3 cellular contexts compared by ENCODE assay signal in genomic region chr7:85887133-85887532, GRCh38.
TF ChIP-seq lines count a peak whose summit lies in the region.

No MANE protein-coding gene starts in this region.

TF ChIP-seq in SK-N-SH, 30 proteins besides CTCF, POLR2A, EP300 and RAD21:
- TF ChIP-seq EZH2phosphoT487 (IDR thresholded peaks at IDR 0.05; ENCODE audit: borderline replicate concordance, low read depth) (no peak), CHD2 (IDR thresholded peaks at IDR 0.05; ENCODE audit: low read length, partially characterized antibody) (no peak), MAX (IDR thresholded peaks at IDR 0.05; ENCODE audit: low read depth) (no peak), PBX3 (IDR thresholded peaks at IDR 0.05) (no peak), NRF1 (IDR thresholded peaks at IDR 0.05; ENCODE audit: low read depth, low read length) (no peak), USF2 (IDR thresholded peaks at IDR 0.05; ENCODE audit: borderline replicate concordance, low read depth, low read length) (no peak), GATA2 (CRISPR knock-in tag; IDR thresholded peaks at IDR 0.05) (no peak), TAF1 (IDR thresholded peaks at IDR 0.05; ENCODE audit: borderline replicate concordance, low read depth, low read length) (no peak), POLR2AphosphoS5 (IDR thresholded peaks at IDR 0.05; ENCODE audit: low read depth, low read length) (no peak), YY1 (IDR thresholded peaks at IDR 0.05; ENCODE audit: low read depth) (no peak), GABPA (IDR thresholded peaks at IDR 0.05; ENCODE audit: low read depth) (no peak), SMC3 (IDR thresholded peaks at IDR 0.05; ENCODE audit: low read depth, low read length) (no peak), MEF2A (IDR thresholded peaks at IDR 0.05; ENCODE audit: borderline replicate concordance, low read depth) (no peak), USF1 (IDR thresholded peaks at IDR 0.05; ENCODE audit: borderline replicate concordance, low read depth) (no peak), FOXJ3 (CRISPR knock-in tag; IDR thresholded peaks at IDR 0.05) (no peak), ELF1 (IDR thresholded peaks at IDR 0.05) (no peak), TCF12 (IDR thresholded peaks at IDR 0.05) (no peak), RXRA (IDR thresholded peaks at IDR 0.05; ENCODE audit: borderline replicate concordance, low read depth) (no peak), NFIC (IDR thresholded peaks at IDR 0.05; ENCODE audit: borderline replicate concordance) (no peak)
- TF ChIP-seq, protein P1, sequence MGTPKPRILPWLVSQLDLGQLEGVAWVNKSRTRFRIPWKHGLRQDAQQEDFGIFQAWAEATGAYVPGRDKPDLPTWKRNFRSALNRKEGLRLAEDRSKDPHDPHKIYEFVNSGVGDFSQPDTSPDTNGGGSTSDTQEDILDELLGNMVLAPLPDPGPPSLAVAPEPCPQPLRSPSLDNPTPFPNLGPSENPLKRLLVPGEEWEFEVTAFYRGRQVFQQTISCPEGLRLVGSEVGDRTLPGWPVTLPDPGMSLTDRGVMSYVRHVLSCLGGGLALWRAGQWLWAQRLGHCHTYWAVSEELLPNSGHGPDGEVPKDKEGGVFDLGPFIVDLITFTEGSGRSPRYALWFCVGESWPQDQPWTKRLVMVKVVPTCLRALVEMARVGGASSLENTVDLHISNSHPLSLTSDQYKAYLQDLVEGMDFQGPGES (IDR thresholded peaks at IDR 0.05; ENCODE audit: low read depth, low read length) = no peak

TF ChIP-seq in SK-N-SH treated with all-trans-retinoic acid at 6 μM for 48 hours, 23 proteins besides CTCF, POLR2A, EP300 and RAD21:
- TF ChIP-seq, protein P2, sequence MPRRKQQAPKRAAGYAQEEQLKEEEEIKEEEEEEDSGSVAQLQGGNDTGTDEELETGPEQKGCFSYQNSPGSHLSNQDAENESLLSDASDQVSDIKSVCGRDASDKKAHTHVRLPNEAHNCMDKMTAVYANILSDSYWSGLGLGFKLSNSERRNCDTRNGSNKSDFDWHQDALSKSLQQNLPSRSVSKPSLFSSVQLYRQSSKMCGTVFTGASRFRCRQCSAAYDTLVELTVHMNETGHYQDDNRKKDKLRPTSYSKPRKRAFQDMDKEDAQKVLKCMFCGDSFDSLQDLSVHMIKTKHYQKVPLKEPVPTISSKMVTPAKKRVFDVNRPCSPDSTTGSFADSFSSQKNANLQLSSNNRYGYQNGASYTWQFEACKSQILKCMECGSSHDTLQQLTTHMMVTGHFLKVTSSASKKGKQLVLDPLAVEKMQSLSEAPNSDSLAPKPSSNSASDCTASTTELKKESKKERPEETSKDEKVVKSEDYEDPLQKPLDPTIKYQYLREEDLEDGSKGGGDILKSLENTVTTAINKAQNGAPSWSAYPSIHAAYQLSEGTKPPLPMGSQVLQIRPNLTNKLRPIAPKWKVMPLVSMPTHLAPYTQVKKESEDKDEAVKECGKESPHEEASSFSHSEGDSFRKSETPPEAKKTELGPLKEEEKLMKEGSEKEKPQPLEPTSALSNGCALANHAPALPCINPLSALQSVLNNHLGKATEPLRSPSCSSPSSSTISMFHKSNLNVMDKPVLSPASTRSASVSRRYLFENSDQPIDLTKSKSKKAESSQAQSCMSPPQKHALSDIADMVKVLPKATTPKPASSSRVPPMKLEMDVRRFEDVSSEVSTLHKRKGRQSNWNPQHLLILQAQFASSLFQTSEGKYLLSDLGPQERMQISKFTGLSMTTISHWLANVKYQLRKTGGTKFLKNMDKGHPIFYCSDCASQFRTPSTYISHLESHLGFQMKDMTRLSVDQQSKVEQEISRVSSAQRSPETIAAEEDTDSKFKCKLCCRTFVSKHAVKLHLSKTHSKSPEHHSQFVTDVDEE (CRISPR knock-in tag; IDR thresholded peaks at IDR 0.05) = no peak
- TF ChIP-seq ZFP30 (CRISPR knock-in tag; IDR thresholded peaks at IDR 0.05) (no peak), ZNF8 (CRISPR knock-in tag; IDR thresholded peaks at IDR 0.05) (no peak), ARNTL (CRISPR knock-in tag; IDR thresholded peaks at IDR 0.05; ENCODE audit: borderline replicate concordance, low read depth) (no peak), ZC3H10 (CRISPR knock-in tag; IDR thresholded peaks at IDR 0.05) (no peak), POU6F1 (CRISPR knock-in tag; IDR thresholded peaks at IDR 0.05; ENCODE audit: borderline replicate concordance, low read depth) (no peak), ZFP3 (CRISPR knock-in tag; IDR thresholded peaks at IDR 0.05) (no peak), PATZ1 (CRISPR knock-in tag; IDR thresholded peaks at IDR 0.05; ENCODE audit: borderline replicate concordance) (no peak), ISL1 (CRISPR knock-in tag; IDR thresholded peaks at IDR 0.05) (no peak), TCF4 (CRISPR knock-in tag; IDR thresholded peaks at IDR 0.05; ENCODE audit: borderline replicate concordance) (no peak), ESRRG (CRISPR knock-in tag; IDR thresholded peaks at IDR 0.05) (no peak), RARB (CRISPR knock-in tag; IDR thresholded peaks at IDR 0.05) (no peak), ZNF70 (CRISPR knock-in tag; IDR thresholded peaks at IDR 0.05) (no peak), CSDC2 (CRISPR knock-in tag; IDR thresholded peaks at IDR 0.05) (no peak), BACH2 (CRISPR knock-in tag; IDR thresholded peaks at IDR 0.05; ENCODE audit: borderline replicate concordance) (no peak)
- TF ChIP-seq, protein P3, sequence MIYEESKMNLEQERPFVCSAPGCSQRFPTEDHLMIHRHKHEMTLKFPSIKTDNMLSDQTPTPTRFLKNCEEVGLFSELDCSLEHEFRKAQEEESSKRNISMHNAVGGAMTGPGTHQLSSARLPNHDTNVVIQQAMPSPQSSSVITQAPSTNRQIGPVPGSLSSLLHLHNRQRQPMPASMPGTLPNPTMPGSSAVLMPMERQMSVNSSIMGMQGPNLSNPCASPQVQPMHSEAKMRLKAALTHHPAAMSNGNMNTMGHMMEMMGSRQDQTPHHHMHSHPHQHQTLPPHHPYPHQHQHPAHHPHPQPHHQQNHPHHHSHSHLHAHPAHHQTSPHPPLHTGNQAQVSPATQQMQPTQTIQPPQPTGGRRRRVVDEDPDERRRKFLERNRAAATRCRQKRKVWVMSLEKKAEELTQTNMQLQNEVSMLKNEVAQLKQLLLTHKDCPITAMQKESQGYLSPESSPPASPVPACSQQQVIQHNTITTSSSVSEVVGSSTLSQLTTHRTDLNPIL (CRISPR knock-in tag; IDR thresholded peaks at IDR 0.05; ENCODE audit: low read depth) = no peak

TF ChIP-seq in H1, 55 proteins besides CTCF, POLR2A, EP300 and RAD21:
- TF ChIP-seq CHD1 (IDR thresholded peaks at IDR 0.05; ENCODE audit: low read depth, low read length) = no peak
- no peak for TF ChIP-seq SAP30 (IDR thresholded peaks at IDR 0.05; ENCODE audit: insufficient read depth, insufficient replicate concordance, low read length)
- no peak for TF ChIP-seq EZH2 (IDR thresholded peaks at IDR 0.05; ENCODE audit: low read depth, low read length, severe bottlenecking)
- TF ChIP-seq KDM5A (IDR thresholded peaks at IDR 0.05; ENCODE audit: low read length) = no peak
- TF ChIP-seq BCL11A (IDR thresholded peaks at IDR 0.05; ENCODE audit: low read depth in 2 of 2, low read length in 2 of 2) = no peak
- TF ChIP-seq TAF1 (IDR thresholded peaks at IDR 0.05; ENCODE audit: low read depth, low read length) = no peak
- no peak for TF ChIP-seq KDM1A (IDR thresholded peaks at IDR 0.05; ENCODE audit: borderline replicate concordance, low read length)
- no peak for TF ChIP-seq JUN (IDR thresholded peaks at IDR 0.05; ENCODE audit: low read depth, low read length)
- no peak for TF ChIP-seq NRF1 (IDR thresholded peaks at IDR 0.05; ENCODE audit: low read depth, low read length)
- TF ChIP-seq ZNF274 (IDR thresholded peaks at IDR 0.05; ENCODE audit: borderline replicate concordance, extremely low read depth, low read length) = no peak
- TF ChIP-seq TAF7 (optimal IDR thresholded peaks at IDR 0.05; ENCODE audit: borderline replicate concordance, low read depth, low read length) = no peak
- TF ChIP-seq EGR1 (IDR thresholded peaks at IDR 0.05; ENCODE audit: borderline replicate concordance, low read depth, low read length) = no peak
- no peak for TF ChIP-seq POU5F1 (IDR thresholded peaks at IDR 0.05; ENCODE audit: low read depth, low read length)
- TF ChIP-seq JUND (IDR thresholded peaks at IDR 0.05; ENCODE audit: low read length) = no peak
